Comparison of ENCODE assay signal across 1 cellular context in the genomic region with DNA sequence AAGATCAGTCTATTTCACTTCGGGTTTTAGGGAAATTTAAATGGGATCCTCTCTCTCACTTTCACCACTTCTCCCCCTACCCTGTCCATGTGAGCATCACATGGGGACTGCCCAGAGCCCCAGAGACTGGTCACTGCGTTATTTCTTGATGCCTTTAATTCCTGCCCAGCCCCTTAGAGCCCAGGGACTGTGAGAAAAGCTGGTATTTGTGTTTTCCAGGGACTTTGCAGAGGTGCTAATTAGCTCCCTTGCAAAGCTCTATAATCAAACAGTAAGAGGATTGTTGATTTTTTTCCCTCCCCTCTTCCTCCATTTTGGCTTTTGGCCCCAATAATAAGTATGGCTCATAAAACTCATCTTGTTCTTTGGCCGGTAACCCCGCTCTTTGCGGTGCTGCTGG.
TF ChIP-seq lines count a peak whose summit lies in the region.

No MANE protein-coding gene starts in this region.

TF ChIP-seq in GM23338, 12 proteins besides CTCF, POLR2A, EP300 and RAD21 (continued from another document):
- TF ChIP-seq, protein P1, sequence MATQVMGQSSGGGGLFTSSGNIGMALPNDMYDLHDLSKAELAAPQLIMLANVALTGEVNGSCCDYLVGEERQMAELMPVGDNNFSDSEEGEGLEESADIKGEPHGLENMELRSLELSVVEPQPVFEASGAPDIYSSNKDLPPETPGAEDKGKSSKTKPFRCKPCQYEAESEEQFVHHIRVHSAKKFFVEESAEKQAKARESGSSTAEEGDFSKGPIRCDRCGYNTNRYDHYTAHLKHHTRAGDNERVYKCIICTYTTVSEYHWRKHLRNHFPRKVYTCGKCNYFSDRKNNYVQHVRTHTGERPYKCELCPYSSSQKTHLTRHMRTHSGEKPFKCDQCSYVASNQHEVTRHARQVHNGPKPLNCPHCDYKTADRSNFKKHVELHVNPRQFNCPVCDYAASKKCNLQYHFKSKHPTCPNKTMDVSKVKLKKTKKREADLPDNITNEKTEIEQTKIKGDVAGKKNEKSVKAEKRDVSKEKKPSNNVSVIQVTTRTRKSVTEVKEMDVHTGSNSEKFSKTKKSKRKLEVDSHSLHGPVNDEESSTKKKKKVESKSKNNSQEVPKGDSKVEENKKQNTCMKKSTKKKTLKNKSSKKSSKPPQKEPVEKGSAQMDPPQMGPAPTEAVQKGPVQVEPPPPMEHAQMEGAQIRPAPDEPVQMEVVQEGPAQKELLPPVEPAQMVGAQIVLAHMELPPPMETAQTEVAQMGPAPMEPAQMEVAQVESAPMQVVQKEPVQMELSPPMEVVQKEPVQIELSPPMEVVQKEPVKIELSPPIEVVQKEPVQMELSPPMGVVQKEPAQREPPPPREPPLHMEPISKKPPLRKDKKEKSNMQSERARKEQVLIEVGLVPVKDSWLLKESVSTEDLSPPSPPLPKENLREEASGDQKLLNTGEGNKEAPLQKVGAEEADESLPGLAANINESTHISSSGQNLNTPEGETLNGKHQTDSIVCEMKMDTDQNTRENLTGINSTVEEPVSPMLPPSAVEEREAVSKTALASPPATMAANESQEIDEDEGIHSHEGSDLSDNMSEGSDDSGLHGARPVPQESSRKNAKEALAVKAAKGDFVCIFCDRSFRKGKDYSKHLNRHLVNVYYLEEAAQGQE (IDR thresholded peaks at IDR 0.05; ENCODE audit: unreplicated experiment): no peak
- no peak for TF ChIP-seq NANOG (IDR thresholded peaks at IDR 0.05; ENCODE audit: borderline replicate concordance)
